Comparison of ENCODE assay signal across 8 cellular contexts in genomic region chr22:21938071-21938822, GRCh38.
DNase-seq lines count a peak whose midpoint lies in the region; ATAC-seq and TF ChIP-seq lines count a peak whose summit lies in the region.

No MANE protein-coding gene starts in this region.

- in situ Hi-C loops in astrocyte of the cerebellum (cut with HindIII; ENCODE audit: low sequenced_read_pairs): loop anchor here (5.0 to 25.0 kb wide), 4 partner anchors 86 to 1299 kb away; no protein-coding TSS in a partner anchor

- H3K4me3 ChIP-seq in astrocyte of the cerebellum (ENCODE audit: low read depth, low read length): peak overlapping the region; percentile 51

- DNase-seq in NCI-H187 (lab: John Stamatoyannopoulos, UW) (peak; percentile 30 to 61), T-helper 9 cell (peak; percentile 92), astrocyte of the cerebellum (ENCODE audit: low read depth) (peak; percentile 73), hippocampal formation (lab: John Stamatoyannopoulos, UW) (peak; percentile 89 to 94), retina (peak; percentile 98)

- peak; percentile 97 for TF ChIP-seq CTCF in GM12872 (IDR thresholded peaks at IDR 0.05; ENCODE audit: insufficient read depth, low read depth, low read length)
- peak; percentile 97 for TF ChIP-seq CTCF in astrocyte of the cerebellum (IDR thresholded peaks at IDR 0.05; ENCODE audit: low read depth, low read length, missing control alignments)

- ATAC-seq in HG02885 (IDR thresholded peaks at IDR 0.05; ENCODE audit: poor library complexity, unreplicated experiment) (peak; percentile 89), GM18858 (IDR thresholded peaks at IDR 0.05; ENCODE audit: unreplicated experiment) (no peak)

Comparison
In these comparisons a context has a peak if more than half of its experiments do, and no peak if none do; other contexts are left out.
1. DNase-seq: peak in every context shown above with its lines; median percentile 98 in retina; 92 in T-helper 9 cell; 92 in hippocampal formation; 73 in astrocyte of the cerebellum; 46 in NCI-H187.